In genomic region chr9:131407717-131408195, GRCh38 we compare ENCODE assay signal across 8 cellular contexts. TPM values are rescaled to one million over a fixed set of nuclear protein-coding genes. Genes with fewer than 3 reads are reported as not detected.
DNase-seq lines count a peak whose midpoint lies in the region; ATAC-seq and TF ChIP-seq lines count a peak whose summit lies in the region.

No MANE protein-coding gene starts in this region.

- peak; percentile 57 for TF ChIP-seq CTCF in WERI-Rb-1 (IDR thresholded peaks at IDR 0.05; ENCODE audit: low read depth, low read length)
- TF ChIP-seq CTCF in transverse colon (IDR thresholded peaks at IDR 0.05), result peak; percentile 22 to 43 (median 24)

- H3K4me1 ChIP-seq in mesenchymal stem cell (ENCODE audit: control insufficient read depth, insufficient read depth, low read depth, low read length) (peaks cover 49% of the 10 kb centered on the region), transverse colon (peaks cover 54 to 97% (median 71%) of the 10 kb centered on the region in 4 donors)

- H2BK12ac ChIP-seq in mesenchymal stem cell (ENCODE audit: low read length in 2 of 2), result no peak overlapping the region

- H3K9me3 ChIP-seq in WERI-Rb-1 (ENCODE audit: severe bottlenecking) (no peaks in the 10 kb centered on the region), mesenchymal stem cell (ENCODE audit: control insufficient read depth, low read length) (no peaks in the 10 kb centered on the region), transverse colon (no peaks in the 10 kb centered on the region)

- ATAC-seq in GM21528 (IDR thresholded peaks at IDR 0.05; ENCODE audit: low FRiP score, unreplicated experiment), result no peak

- WGBS in mesenchymal stem cell, result 53% methylated on average over 13 of the region's 13 CpGs
- 43% methylated on average over 13 of the region's 13 CpGs; no CpG with 5 or more reads in 1 of the 2 donors for WGBS in transverse colon (ENCODE audit: low coverage in 1 of 2), 2 donors

- no peak overlapping the region for H2BK5ac ChIP-seq in mesenchymal stem cell (ENCODE audit: low read depth, low read length, poor library complexity, severe bottlenecking)

- intact Hi-C loops in transverse colon (cut with DNase I; ENCODE audit: low total_unique reads), result no loop called here

- peak overlapping the region; percentile 66 for H3K9ac ChIP-seq in mesenchymal stem cell (ENCODE audit: low read length)

- H3K4ac ChIP-seq in mesenchymal stem cell (ENCODE audit: low read depth in 1 of 2, low read length in 2 of 2), result no peak overlapping the region

- H3K4me2 ChIP-seq in mesenchymal stem cell (ENCODE audit: low read length, poor library complexity, severe bottlenecking), result no peak overlapping the region

- H3K27me3 ChIP-seq in WERI-Rb-1 (ENCODE audit: insufficient read depth, low read depth, severe bottlenecking) (no peaks in the 10 kb centered on the region), mesenchymal stem cell (ENCODE audit: control insufficient read depth in 1 of 2, insufficient read depth in 1 of 2, low read length in 2 of 2) (no peaks in the 10 kb centered on the region), transverse colon (no peaks in the 10 kb centered on the region)

- no peak overlapping the region for H3K4me3 ChIP-seq in WERI-Rb-1 (ENCODE audit: low read depth, low read length)
- H3K4me3 ChIP-seq in mesenchymal stem cell (ENCODE audit: insufficient read depth in 1 of 2, low read depth in 1 of 2, low read length in 2 of 2), result peak overlapping the region in 1 of 2 experiments; percentile 71
- H3K4me3 ChIP-seq in transverse colon, result peak overlapping the region in 1 of 4 donors; percentile 19

- H3K18ac ChIP-seq in mesenchymal stem cell (ENCODE audit: low read depth in 1 of 2, low read length in 2 of 2), result no peak overlapping the region

- H2AFZ ChIP-seq in mesenchymal stem cell (ENCODE audit: low read depth, low read length), result no peak overlapping the region

- no peak overlapping the region for H2BK120ac ChIP-seq in mesenchymal stem cell (ENCODE audit: low read depth, low read length)

- peak; percentile 65 for DNase-seq in activated T-cell treated with anti-CD3 and anti-CD28 coated beads, Interleukin-2, amount 50 U/mL, for 1 hour
- no peak for DNase-seq in activated T-cell treated with anti-CD3 and anti-CD28 coated beads for 4 hours
- DNase-seq in WERI-Rb-1, result peak; percentile 69
- peak; percentile 38 for DNase-seq in effector CD8-positive, alpha-beta T cell (lab: John Stamatoyannopoulos, UW)
- peak; percentile 35 for DNase-seq in mesenchymal stem cell
- DNase-seq in transverse colon, result peak; percentile 34
- DNase-seq in NCI-H1694 treated with DMSO at 0.1 percent for 48 hours (lab: John Stamatoyannopoulos, UW), result no peak

- no peak overlapping the region for H3K14ac ChIP-seq in mesenchymal stem cell (ENCODE audit: low read length in 2 of 2)

- TF ChIP-seq EP300 in transverse colon (IDR thresholded peaks at IDR 0.05; ENCODE audit: low read depth), result no peak

- no peaks in the 10 kb centered on the region for H3K79me1 ChIP-seq in mesenchymal stem cell (replicated peaks; ENCODE audit: low read length, poor library complexity, severe bottlenecking)

- no peak overlapping the region for H4K91ac ChIP-seq in mesenchymal stem cell (ENCODE audit: low read length)

- no peak overlapping the region for H2BK15ac ChIP-seq in mesenchymal stem cell (ENCODE audit: low read depth, poor library complexity, severe bottlenecking)

- no peak overlapping the region for H2AK5ac ChIP-seq in mesenchymal stem cell (ENCODE audit: low read length, severe bottlenecking)

- H3K36me3 ChIP-seq in WERI-Rb-1, result peaks cover 48% of the 10 kb centered on the region
- H3K36me3 ChIP-seq in mesenchymal stem cell (ENCODE audit: control insufficient read depth in 1 of 2, insufficient read depth in 2 of 2, low read depth in 1 of 2, low read length in 2 of 2), result peaks cover 0 to 6% of the 10 kb centered on the region in 2 experiments
- H3K36me3 ChIP-seq in transverse colon, result no peaks in the 10 kb centered on the region

- no peak for TF ChIP-seq POLR2A in transverse colon (IDR thresholded peaks at IDR 0.05)

- H4K8ac ChIP-seq in mesenchymal stem cell (ENCODE audit: low read length), result no peak overlapping the region

- no peak overlapping the region for H3K23ac ChIP-seq in mesenchymal stem cell (ENCODE audit: low read length in 2 of 2)

- H3K27ac ChIP-seq in WERI-Rb-1, result no peak overlapping the region
- H3K27ac ChIP-seq in mesenchymal stem cell (ENCODE audit: low read length, poor library complexity, severe bottlenecking), result peak overlapping the region; percentile 0
- H3K27ac ChIP-seq in transverse colon, result peak overlapping the region; percentile 80 to 99 (median 82)

- in situ Hi-C loops in transverse colon (cut with MboI; ENCODE audit: low pct_ligation_motif_present in 1 of 4, low pct_unique_long_range_greater_than_20kb in 1 of 4, low sequenced_read_pairs in 3 of 4), result no loop called here

RNA-seq across cellular contexts. Expression of gene PRRC2B, which starts 13.9 kb away (rescaled TPM):
- 55.8 TPM for polyA plus RNA-seq in mesenchymal stem cell (2013, experiment 1 of 2)
- polyA plus RNA-seq in mesenchymal stem cell (2013, experiment 2 of 2), result 53.6 TPM
- total RNA-seq in transverse colon, result 100 to 1,000 TPM in 2 of 4 donors, 10 to 100 TPM in 2; 73.7 to 171 (median 98.9) TPM

Comparison
In these comparisons a context has a peak if more than half of its experiments do, and no peak if none do; other contexts are left out.
1. DNase-seq: peak in activated T-cell treated with anti-CD3 and anti-CD28 coated beads, Interleukin-2, amount 50 U/mL, for 1 hour (single experiment), WERI-Rb-1 (single experiment), effector CD8-positive, alpha-beta T cell (single experiment), mesenchymal stem cell (single experiment) and transverse colon (single experiment); none in activated T-cell treated with anti-CD3 and anti-CD28 coated beads for 4 hours (single experiment) and NCI-H1694 treated with DMSO at 0.1 percent for 48 hours (single experiment).